ENCODE assay signal across 11 cellular contexts in genomic region chr3:177282028-177282655, GRCh38.
A peak's percentile ranks its signal among the peaks of the same experiment; 100 is the strongest.
DNase-seq lines count a peak whose midpoint lies in the region; ATAC-seq and TF ChIP-seq lines count a peak whose summit lies in the region.
"Had no signal": no experiment of that assay in that cellular context is flagged by ENCODE, and none has a peak within 500 bp of the region (broad histone marks: within the 10 kb centered on the region; RNA-seq: fewer than 3 reads in every experiment).

No MANE protein-coding gene starts in this region.

- TF ChIP-seq CTCF in colonic mucosa (IDR thresholded peaks at IDR 0.05) = no peak

- peaks cover 3% of the 10 kb centered on the region for H3K36me3 Mint-ChIP-seq in IgD-negative memory B cell
- peaks cover 4% of the 10 kb centered on the region for H3K36me3 Mint-ChIP-seq in activated CD8-positive, alpha-beta memory T cell treated with anti-CD3 and anti-CD28 coated beads, Interleukin-2, amount 10 ng/mL, durations not matched to agents 7 days and 5 days

- H3K27me3 Mint-ChIP-seq in IgD-negative memory B cell = no peaks in the 10 kb centered on the region
- no peaks in the 10 kb centered on the region for H3K27me3 Mint-ChIP-seq in activated CD8-positive, alpha-beta memory T cell treated with anti-CD3 and anti-CD28 coated beads, Interleukin-2, amount 10 ng/mL, durations not matched to agents 7 days and 5 days
- H3K27me3 Mint-ChIP-seq: T-helper 17 cell had no signal

- H3K4me1 ChIP-seq in BLaER1 treated with 17β-estradiol and CSF1 and Interleukin-3, amounts not matched to agents 10 nM and 100 nM = peaks cover 12 to 73% (median 22%) of the 10 kb centered on the region in 10 experiments; a peak in 19 of 20 replicates
- peaks cover 9% of the 10 kb centered on the region for H3K4me1 ChIP-seq in colonic mucosa

- no peaks in the 10 kb centered on the region for H4K20me1 ChIP-seq in BLaER1 treated with 17β-estradiol and CSF1 and Interleukin-3, amounts not matched to agents 10 nM and 100 nM

- peak overlapping the region in 6 of 11 experiments; percentile 24 to 72 (median 60); a peak in 10 of 22 replicates for H3K27ac ChIP-seq in BLaER1 treated with 17β-estradiol and CSF1 and Interleukin-3, amounts not matched to agents 10 nM and 100 nM
- H3K27ac ChIP-seq in colonic mucosa = peak overlapping the region; percentile 38

- peak overlapping the region in 10 of 11 experiments; percentile 0 to 77 (median 40); a peak in 11 of 22 replicates for H3K4me2 ChIP-seq in BLaER1 treated with 17β-estradiol and CSF1 and Interleukin-3, amounts not matched to agents 10 nM and 100 nM

- DNase-seq in NCI-H2196 (lab: John Stamatoyannopoulos, UW; ENCODE audit: unreplicated experiment) (peak; percentile 71), colonic mucosa (peak; percentile 59), HuH-7.5 (ENCODE audit: low spot score) (no peak), islet precursor cell (no peak), Ammon's horn (ENCODE audit: low spot score) (no peak)
- no peak for DNase-seq in activated CD8-positive, alpha-beta memory T cell treated with anti-CD3 and anti-CD28 coated beads, Interleukin-2, amount 10 ng/mL, durations not matched to agents 7 days and 5 days
- DNase-seq: anterior cingulate cortex, NCI-H526, T-helper 17 cell had no signal

- no peaks in the 10 kb centered on the region for H3K27me3 ChIP-seq in BLaER1 treated with 17β-estradiol and CSF1 and Interleukin-3, amounts not matched to agents 10 nM and 100 nM
- H3K27me3 ChIP-seq in colonic mucosa = no peaks in the 10 kb centered on the region

- H3K4me1 Mint-ChIP-seq in IgD-negative memory B cell = peaks cover 17 to 24% (median 22%) of the 10 kb centered on the region in 3 donors
- H3K4me1 Mint-ChIP-seq in activated CD8-positive, alpha-beta memory T cell treated with anti-CD3 and anti-CD28 coated beads, Interleukin-2, amount 10 ng/mL, durations not matched to agents 7 days and 5 days = peaks cover 20% of the 10 kb centered on the region

- H3K27ac Mint-ChIP-seq in IgD-negative memory B cell = peak overlapping the region in 2 of 3 donors; percentile 25 to 37
- H3K27ac Mint-ChIP-seq in activated CD8-positive, alpha-beta memory T cell treated with anti-CD3 and anti-CD28 coated beads, Interleukin-2, amount 10 ng/mL, durations not matched to agents 7 days and 5 days = no peak overlapping the region
- H3K27ac Mint-ChIP-seq: T-helper 17 cell had no signal

- H3K4me3 Mint-ChIP-seq in IgD-negative memory B cell = peak overlapping the region in 1 of 4 donors; percentile 45
- H3K4me3 Mint-ChIP-seq in activated CD8-positive, alpha-beta memory T cell treated with anti-CD3 and anti-CD28 coated beads, Interleukin-2, amount 10 ng/mL, durations not matched to agents 7 days and 5 days = no peak overlapping the region
- H3K4me3 Mint-ChIP-seq: T-helper 17 cell had no signal

- H3K9me3 ChIP-seq in BLaER1 treated with 17β-estradiol and CSF1 and Interleukin-3, amounts not matched to agents 10 nM and 100 nM (replicated peaks in 1 of 11) = peaks cover 0 to 26% (median 13%) of the 10 kb centered on the region in 11 experiments; a peak in 15 of 22 replicates
- H3K9me3 ChIP-seq in colonic mucosa = no peaks in the 10 kb centered on the region

- intact Hi-C loops in colonic mucosa (cut with DNase I) = no loop called here

- no peaks in the 10 kb centered on the region for H3K36me3 ChIP-seq in BLaER1 treated with 17β-estradiol and CSF1 and Interleukin-3, amounts not matched to agents 10 nM and 100 nM
- H3K36me3 ChIP-seq in colonic mucosa = no peaks in the 10 kb centered on the region

- CTCF ChIA-PET in activated CD8-positive, alpha-beta memory T cell treated with anti-CD3 and anti-CD28 coated beads, Interleukin-2, amount 10 ng/mL, durations not matched to agents 7 days and 5 days (lab: Charles Lee) = no interaction called here

- peak overlapping the region in 2 of 11 experiments; percentile 2 to 44; a peak in 2 of 22 replicates for H3K9ac ChIP-seq in BLaER1 treated with 17β-estradiol and CSF1 and Interleukin-3, amounts not matched to agents 10 nM and 100 nM
- H3K9ac ChIP-seq in colonic mucosa (ENCODE audit: low read depth in 2 of 2, low read length in 2 of 2) = no peak overlapping the region

- ATAC-seq in activated CD8-positive, alpha-beta memory T cell treated with anti-CD3 and anti-CD28 coated beads, Interleukin-2, amount 10 ng/mL, durations not matched to agents 7 days and 5 days = no peak

- no peaks in the 10 kb centered on the region for H3K9me3 Mint-ChIP-seq in IgD-negative memory B cell
- no peaks in the 10 kb centered on the region for H3K9me3 Mint-ChIP-seq in activated CD8-positive, alpha-beta memory T cell treated with anti-CD3 and anti-CD28 coated beads, Interleukin-2, amount 10 ng/mL, durations not matched to agents 7 days and 5 days (ENCODE audit: low read depth)

- H3K4me3 ChIP-seq in BLaER1 treated with 17β-estradiol and CSF1 and Interleukin-3, amounts not matched to agents 10 nM and 100 nM = no peak overlapping the region
- no peak overlapping the region for H3K4me3 ChIP-seq in colonic mucosa

Comparison
In these comparisons a context has a peak if more than half of its experiments do, and no peak if none do; other contexts are left out.
1. DNase-seq: peak in NCI-H2196 (single experiment) and colonic mucosa (single experiment); none in HuH-7.5 (single experiment), islet precursor cell (single experiment), activated CD8-positive, alpha-beta memory T cell treated with anti-CD3 and anti-CD28 coated beads, Interleukin-2, amount 10 ng/mL, durations not matched to agents 7 days and 5 days (single experiment) and Ammon's horn (single experiment).